In genomic region chr22:42919199-42919598, GRCh38 we compare ENCODE assay signal across 9 cellular contexts.
DNase-seq lines count a peak whose midpoint lies in the region; ATAC-seq and TF ChIP-seq lines count a peak whose summit lies in the region.
"Had no signal": no experiment of that assay in that cellular context is flagged by ENCODE, and none has a peak within 500 bp of the region (broad histone marks: within the 10 kb centered on the region; RNA-seq: fewer than 3 reads in every experiment).

No MANE protein-coding gene starts in this region.

- no peak for DNase-seq in cardiac muscle cell (ENCODE audit: low read depth in 1 of 2, low spot score in 1 of 2)
- DNase-seq in cardiac septum (ENCODE audit: low spot score), result no peak
- peak; percentile 61 for DNase-seq in NB4 (ENCODE audit: low read depth)
- DNase-seq in epithelial cell of esophagus (ENCODE audit: low read depth), result peak; percentile 44
- no peak for DNase-seq in stimulated activated effector memory CD8-positive, alpha-beta T cell treated with anti-CD3 and anti-CD28 coated beads, Interleukin-12 subunit alpha, Interleukin-12 subunit beta, amount 100 ng/mL, for 72 hours (ENCODE audit: low spot score in 2 of 2)
- no peak for DNase-seq in H4 (ENCODE audit: low spot score)

- H3K4me1 Mint-ChIP-seq in stimulated activated effector memory CD8-positive, alpha-beta T cell treated with anti-CD3 and anti-CD28 coated beads, Interleukin-12 subunit alpha, Interleukin-12 subunit beta, amount 100 ng/mL, for 72 hours, result peaks cover 42% of the 10 kb centered on the region

- TF ChIP-seq CTCF in cardiac muscle cell (IDR thresholded peaks at IDR 0.05; ENCODE audit: low read depth, low read length), result no peak
- TF ChIP-seq CTCF in NB4 (IDR thresholded peaks at IDR 0.05; ENCODE audit: low read depth, low read length), result no peak
- TF ChIP-seq CTCF in epithelial cell of esophagus (IDR thresholded peaks at IDR 0.05; ENCODE audit: insufficient read depth, low read depth, low read length, missing control alignments), result no peak

- no peak overlapping the region for H3K4me3 Mint-ChIP-seq in stimulated activated effector memory CD8-positive, alpha-beta T cell treated with anti-CD3 and anti-CD28 coated beads, Interleukin-12 subunit alpha, Interleukin-12 subunit beta, amount 100 ng/mL, for 72 hours

- no peak overlapping the region for H3K27ac Mint-ChIP-seq in stimulated activated effector memory CD8-positive, alpha-beta T cell treated with anti-CD3 and anti-CD28 coated beads, Interleukin-12 subunit alpha, Interleukin-12 subunit beta, amount 100 ng/mL, for 72 hours

- no peaks in the 10 kb centered on the region for H3K9me3 Mint-ChIP-seq in stimulated activated effector memory CD8-positive, alpha-beta T cell treated with anti-CD3 and anti-CD28 coated beads, Interleukin-12 subunit alpha, Interleukin-12 subunit beta, amount 100 ng/mL, for 72 hours

- ATAC-seq in stimulated activated effector memory CD8-positive, alpha-beta T cell treated with anti-CD3 and anti-CD28 coated beads, Interleukin-12 subunit alpha, Interleukin-12 subunit beta, amount 100 ng/mL, for 72 hours, result peak; percentile 79
- ATAC-seq in HG03095 (IDR thresholded peaks at IDR 0.05; ENCODE audit: unreplicated experiment) (no peak), HG03159 (IDR thresholded peaks at IDR 0.05; ENCODE audit: unreplicated experiment) (no peak)

- H3K36me3 ChIP-seq in cardiac muscle cell, result no peaks in the 10 kb centered on the region

- peak overlapping the region; percentile 28 for H3K27ac ChIP-seq in cardiac muscle cell
- H3K27ac ChIP-seq: dorsolateral prefrontal cortex had no signal

- intact Hi-C loops in cardiac septum (cut with DNase I), result no loop called here

- no peak for TF ChIP-seq POLR2A in NB4 (IDR thresholded peaks at IDR 0.05; ENCODE audit: extremely low read depth, insufficient read length)

- no peaks in the 10 kb centered on the region for H3K27me3 ChIP-seq in cardiac muscle cell
- H3K27me3 ChIP-seq: dorsolateral prefrontal cortex had no signal

- no peaks in the 10 kb centered on the region for H3K9me3 ChIP-seq in cardiac muscle cell (ENCODE audit: low read depth)

- peaks cover 29% of the 10 kb centered on the region for H3K4me1 ChIP-seq in cardiac muscle cell (ENCODE audit: low read depth)

- no peaks in the 10 kb centered on the region for H3K36me3 Mint-ChIP-seq in stimulated activated effector memory CD8-positive, alpha-beta T cell treated with anti-CD3 and anti-CD28 coated beads, Interleukin-12 subunit alpha, Interleukin-12 subunit beta, amount 100 ng/mL, for 72 hours

- no peak overlapping the region for H3K4me3 ChIP-seq in cardiac muscle cell
- H3K4me3 ChIP-seq in NB4 (ENCODE audit: low read depth, low read length), result no peak overlapping the region
- H3K4me3 ChIP-seq in epithelial cell of esophagus (ENCODE audit: low read length), result no peak overlapping the region
- H3K4me3 ChIP-seq: dorsolateral prefrontal cortex had no signal

Comparison
In these comparisons a context has a peak if more than half of its experiments do, and no peak if none do; other contexts are left out.
1. DNase-seq: peak in NB4 (single experiment) and epithelial cell of esophagus (single experiment); none in cardiac muscle cell (0 of 2), cardiac septum (single experiment), stimulated activated effector memory CD8-positive, alpha-beta T cell treated with anti-CD3 and anti-CD28 coated beads, Interleukin-12 subunit alpha, Interleukin-12 subunit beta, amount 100 ng/mL, for 72 hours (0 of 2) and H4 (single experiment).